In the genomic region with DNA sequence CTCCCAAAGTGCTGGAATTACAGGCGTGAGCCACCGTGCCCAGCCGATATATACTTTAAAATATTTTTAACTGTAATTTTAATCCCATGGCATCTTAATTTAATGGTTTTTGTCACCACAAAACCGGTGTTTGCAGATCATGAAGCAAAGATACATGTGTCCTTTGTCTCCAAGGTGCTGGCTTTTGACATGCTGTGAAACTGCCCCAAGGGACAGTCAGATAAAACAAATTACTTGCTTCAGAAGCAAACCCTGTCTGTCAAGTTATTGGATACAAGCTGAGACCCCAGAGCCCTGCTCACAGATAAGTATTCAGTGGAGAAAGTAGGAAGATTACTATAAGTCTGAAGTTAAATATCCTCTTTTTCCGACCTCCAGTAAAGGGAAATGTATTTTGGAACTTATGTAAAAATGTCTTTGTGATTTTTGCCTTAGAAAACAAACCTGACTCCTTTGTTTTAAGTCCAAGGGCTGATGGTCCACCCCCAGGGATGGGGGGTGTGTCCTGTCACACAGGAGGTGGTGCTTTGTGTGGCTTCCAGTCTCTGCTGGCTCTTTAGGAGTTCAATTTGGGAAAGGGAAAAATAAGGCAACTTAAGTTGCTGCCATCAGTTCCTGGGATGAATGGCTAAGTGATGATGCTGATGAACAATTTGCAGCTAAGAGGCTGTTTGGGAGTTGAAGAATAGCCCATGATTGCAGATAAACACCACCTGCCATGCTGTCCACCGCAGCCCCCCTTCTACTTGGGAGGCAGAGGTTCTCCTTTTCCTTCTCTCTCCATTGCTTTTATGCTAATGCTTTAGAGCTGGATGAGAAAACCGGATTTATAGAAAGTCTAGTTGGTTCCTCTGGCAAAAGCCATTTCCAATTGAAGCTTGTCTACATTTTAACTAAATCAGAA, we compare ENCODE assay signal across 21 cellular contexts. TPM values are rescaled to one million over a fixed set of nuclear protein-coding genes. Genes with fewer than 3 reads are reported as not detected.
DNase-seq lines count a peak whose midpoint lies in the region; ATAC-seq, FAIRE-seq and TF ChIP-seq lines count a peak whose summit lies in the region.
"Had no signal": no experiment of that assay in that cellular context is flagged by ENCODE, and none has a peak within 500 bp of the region (broad histone marks: within the 10 kb centered on the region; RNA-seq: fewer than 3 reads in every experiment).

No MANE protein-coding gene starts in this region.

- H3K27me3 Mint-ChIP-seq in endodermal cell (ENCODE audit: insufficient read depth) (no peaks in the 10 kb centered on the region), MCF 10A (ENCODE audit: insufficient read depth, unreplicated experiment) (no peaks in the 10 kb centered on the region)

- no peaks in the 10 kb centered on the region for H3K36me3 ChIP-seq in cardiac muscle cell
- H3K36me3 ChIP-seq in endodermal cell (ENCODE audit: control insufficient read depth, insufficient read depth, low read length), result no peaks in the 10 kb centered on the region
- H3K36me3 ChIP-seq in thyroid gland, result no peaks in the 10 kb centered on the region
- H3K36me3 ChIP-seq: lower lobe of right lung, SJSA1, stomach, vagina had no signal

- H3K27me3 ChIP-seq in cardiac muscle cell, result no peaks in the 10 kb centered on the region
- no peaks in the 10 kb centered on the region for H3K27me3 ChIP-seq in endodermal cell (ENCODE audit: control insufficient read depth, insufficient read depth, low read length, poor library complexity, severe bottlenecking)
- H3K27me3 ChIP-seq in thyroid gland, result no peaks in the 10 kb centered on the region
- H3K27me3 ChIP-seq: stomach, vagina had no signal

- intact Hi-C loops in left cardiac atrium (cut with DNase I), result no loop called here
- intact Hi-C loops in thyroid gland (cut with DNase I), result no loop called here
- intact Hi-C loops in MCF 10A (cut with micrococcal nuclease), result no loop called here

- H3K9me3 ChIP-seq in cardiac muscle cell (ENCODE audit: low read depth) (no peaks in the 10 kb centered on the region), endodermal cell (ENCODE audit: control insufficient read depth, low read length) (no peaks in the 10 kb centered on the region), thyroid gland (no peaks in the 10 kb centered on the region)
- H3K9me3 ChIP-seq: lower lobe of right lung, SJSA1, stomach, vagina had no signal

- H3K9me3 Mint-ChIP-seq in endodermal cell, result no peaks in the 10 kb centered on the region
- no peaks in the 10 kb centered on the region for H3K9me3 Mint-ChIP-seq in MCF 10A (ENCODE audit: unreplicated experiment)
- H3K9me3 Mint-ChIP-seq: naive thymus-derived CD8-positive, alpha-beta T cell had no signal

- H3K4me3 ChIP-seq in cardiac muscle cell, result no peak overlapping the region
- no peak overlapping the region for H3K4me3 ChIP-seq in endodermal cell (ENCODE audit: low read length)
- no peak overlapping the region for H3K4me3 ChIP-seq in thyroid gland (replicated peaks in 1 of 3)
- H3K4me3 ChIP-seq: lower lobe of right lung, SJSA1, stomach, vagina had no signal

- H3K4me1 ChIP-seq in cardiac muscle cell (ENCODE audit: low read depth) (no peaks in the 10 kb centered on the region), endodermal cell (ENCODE audit: control insufficient read depth, insufficient read depth, low read length) (peaks cover 10% of the 10 kb centered on the region), thyroid gland (peaks cover 22 to 45% of the 10 kb centered on the region in 2 donors)
- H3K4me1 ChIP-seq: lower lobe of right lung, vagina had no signal

- DNase-seq in cardiac muscle cell (ENCODE audit: low read depth in 1 of 2, low spot score in 1 of 2) (no peak), left cardiac atrium (no peak), NCI-H2227 (lab: John Stamatoyannopoulos, UW; ENCODE audit: unreplicated experiment) (peak; percentile 92), endodermal cell (peak; percentile 84), thyroid gland (peak in 1 of 2 donors; percentile 71), GM12891 (ENCODE audit: insufficient read length, low spot score) (no peak), HuH-7.5 (ENCODE audit: low spot score) (no peak), MCF 10A (ENCODE audit: unreplicated experiment) (no peak)
- DNase-seq: activated CD8-positive, alpha-beta memory T cell treated with anti-CD3 and anti-CD28 coated beads, Interleukin-2, amount 10 ng/mL, durations not matched to agents 7 days and 5 days; activated effector memory CD4-positive, alpha-beta T cell treated with anti-CD3 and anti-CD28 coated beads, Interleukin-2, amount 50 U/mL, for 16 hours; CD4-positive, alpha-beta memory T cell; EL; foreskin melanocyte; lower lobe of right lung; naive thymus-derived CD8-positive, alpha-beta T cell; NCI-H2107; stomach; T-helper 9 cell had no signal

- TF ChIP-seq POLR2A in thyroid gland (IDR thresholded peaks at IDR 0.05), result no peak
- TF ChIP-seq POLR2A in GM12891 (IDR thresholded peaks at IDR 0.05; ENCODE audit: low read depth, low read length), result no peak

- TF ChIP-seq CTCF in cardiac muscle cell (IDR thresholded peaks at IDR 0.05; ENCODE audit: low read depth, low read length) (no peak), endodermal cell (conservative IDR thresholded peaks at IDR 0.05) (no peak), thyroid gland (IDR thresholded peaks at IDR 0.05) (no peak), MCF 10A (IDR thresholded peaks at IDR 0.05; ENCODE audit: unreplicated experiment) (no peak)

- CTCF ChIA-PET in MCF 10A (lab: Yijun Ruan, JAX), result interaction anchor here (0.6 to 1.4 kb wide), 4 partner anchors 18 to 45 kb away, joined by 3 to 4 read pairs (median 4); a partner anchor contains a TSS

- H3K4me3 Mint-ChIP-seq in endodermal cell (no peak overlapping the region), MCF 10A (ENCODE audit: unreplicated experiment) (no peak overlapping the region)
- H3K4me3 Mint-ChIP-seq: activated CD8-positive, alpha-beta memory T cell treated with anti-CD3 and anti-CD28 coated beads, Interleukin-2, amount 10 ng/mL, durations not matched to agents 7 days and 5 days; CD4-positive, alpha-beta memory T cell; naive thymus-derived CD8-positive, alpha-beta T cell had no signal

- H3K27ac ChIP-seq in cardiac muscle cell (peak overlapping the region; percentile 66), endodermal cell (ENCODE audit: low read depth, low read length) (peak overlapping the region; percentile 20), thyroid gland (peak overlapping the region; percentile 41 to 55 (median 46))
- H3K27ac ChIP-seq: lower lobe of right lung, SJSA1, stomach, vagina had no signal

- H3K36me3 Mint-ChIP-seq in endodermal cell (ENCODE audit: low read depth), result no peaks in the 10 kb centered on the region
- no peaks in the 10 kb centered on the region for H3K36me3 Mint-ChIP-seq in MCF 10A (ENCODE audit: insufficient read depth, unreplicated experiment)
- H3K36me3 Mint-ChIP-seq: activated CD8-positive, alpha-beta memory T cell treated with anti-CD3 and anti-CD28 coated beads, Interleukin-2, amount 10 ng/mL, durations not matched to agents 7 days and 5 days; CD4-positive, alpha-beta memory T cell; naive thymus-derived CD8-positive, alpha-beta T cell had no signal

- POLR2A ChIA-PET in MCF 10A (lab: Yijun Ruan, JAX), result interaction anchor here (0.7 to 1.4 kb wide), 5 partner anchors 10 to 629 kb away, joined by 3 to 5 read pairs (median 4); no protein-coding TSS in a partner anchor

- H3K27ac Mint-ChIP-seq in endodermal cell, result peak overlapping the region; percentile 66
- no peak overlapping the region for H3K27ac Mint-ChIP-seq in MCF 10A (ENCODE audit: low read depth, unreplicated experiment)
- H3K27ac Mint-ChIP-seq: activated CD8-positive, alpha-beta memory T cell treated with anti-CD3 and anti-CD28 coated beads, Interleukin-2, amount 10 ng/mL, durations not matched to agents 7 days and 5 days; naive thymus-derived CD8-positive, alpha-beta T cell had no signal

- WGBS in endodermal cell (ENCODE audit: insufficient coverage in 1 of 2, insufficient read length in 1 of 2), 2 experiments, result 55 to 79% methylated on average over 6 to 7 of the region's 7 CpGs
- WGBS in thyroid gland, 2 donors, result 67 to 78% methylated on average over 7 of the region's 7 CpGs

- BruUV-seq in MCF 10A (replicated peaks; lab: Mats Ljungman, UMichigan), result no TSS peak

- no peak for ATAC-seq in left cardiac atrium
- ATAC-seq: activated CD8-positive, alpha-beta memory T cell treated with anti-CD3 and anti-CD28 coated beads, Interleukin-2, amount 10 ng/mL, durations not matched to agents 7 days and 5 days; lower lobe of right lung; naive thymus-derived CD8-positive, alpha-beta T cell had no signal

- no peak overlapping the region for H3K9ac ChIP-seq in endodermal cell (ENCODE audit: extremely low read depth, low read length, poor library complexity, severe bottlenecking)

- H3K4me1 Mint-ChIP-seq in endodermal cell, result peaks cover 32% of the 10 kb centered on the region
- H3K4me1 Mint-ChIP-seq in MCF 10A (ENCODE audit: insufficient read depth, unreplicated experiment), result peaks cover 27% of the 10 kb centered on the region
- H3K4me1 Mint-ChIP-seq: activated CD8-positive, alpha-beta memory T cell treated with anti-CD3 and anti-CD28 coated beads, Interleukin-2, amount 10 ng/mL, durations not matched to agents 7 days and 5 days; CD4-positive, alpha-beta memory T cell; naive thymus-derived CD8-positive, alpha-beta T cell had no signal

- no peak for FAIRE-seq in GM12891 (lab: Jason Lieb, UNC)
- FAIRE-seq: endothelial cell of umbilical vein had no signal

TF ChIP-seq in GM12891, 5 proteins besides CTCF, POLR2A, EP300 and RAD21:
- TF ChIP-seq POU2F2 (IDR thresholded peaks at IDR 0.05; ENCODE audit: low read depth, low read length), result no peak
- no peak for TF ChIP-seq POLR2AphosphoS5 (IDR thresholded peaks at IDR 0.05; ENCODE audit: low read depth, low read length)
- no peak for TF ChIP-seq PAX5 (IDR thresholded peaks at IDR 0.05; ENCODE audit: insufficient read depth, low read length, severe bottlenecking)

RNA-seq across cellular contexts. Expression of a gene that starts 40.1 kb away (rescaled TPM):
- total RNA-seq in cardiac muscle cell (18.7 and 32.4 TPM in 2 replicates), left cardiac atrium (10 to 100 TPM; 11.8 to 12.8 TPM), endodermal cell (100 to 1,000 TPM; 129 to 142 TPM), thyroid gland (10 to 100 TPM; 32.8 to 57.4 (median 48.9) TPM), MCF 10A (2022) (33.5 and 38.8 TPM in 2 replicates)
- 36.3 and 39.0 TPM in 2 replicates for polyA plus RNA-seq in cardiac muscle cell
- 47.0 TPM for polyA plus RNA-seq in endodermal cell (2013, experiment 1 of 2)
- 62.6 TPM for polyA plus RNA-seq in endodermal cell (2013, experiment 2 of 2)
- polyA plus RNA-seq in GM12891 (2012; ENCODE audit: low read depth, missing spikeins), result 0.77 TPM

RNA-seq across cellular contexts. Expression of a gene that starts 44.9 kb away (rescaled TPM):
- total RNA-seq in cardiac muscle cell, result 22.7 and 30.7 TPM in 2 replicates
- 16.4 and 28.9 TPM in 2 replicates for polyA plus RNA-seq in cardiac muscle cell
- 10 to 100 TPM; 27.1 to 35.2 TPM for total RNA-seq in left cardiac atrium
- 10 to 100 TPM; 53.3 to 57.1 TPM for total RNA-seq in endodermal cell
- polyA plus RNA-seq in endodermal cell (2013, experiment 1 of 2), result 33.7 TPM
- polyA plus RNA-seq in endodermal cell (2013, experiment 2 of 2), result 32.4 TPM
- total RNA-seq in thyroid gland, result 100 to 1,000 TPM in 2 of 4 donors, 10 to 100 TPM in 2; 31.4 to 864 (median 78.8) TPM
- 16.5 TPM for polyA plus RNA-seq in GM12891 (2012; ENCODE audit: low read depth, missing spikeins)
- total RNA-seq in MCF 10A (2022), result 56.9 and 62.1 TPM in 2 replicates

Comparison
In these comparisons a context has a peak if more than half of its experiments do, and no peak if none do; other contexts are left out.
1. DNase-seq: peak in NCI-H2227 (single experiment) and endodermal cell (single experiment); none in cardiac muscle cell (0 of 2), left cardiac atrium (single experiment), GM12891 (single experiment), HuH-7.5 (single experiment) and MCF 10A (single experiment).
2. Peak in every context shown above with its lines, with median percentiles within 50 percentile points of each other: H3K27ac ChIP-seq.